ENCODE assay signal across 10 cellular contexts in genomic region chr16:50281391-50282009, GRCh38. TPM values are rescaled to one million over a fixed set of nuclear protein-coding genes. Genes with fewer than 3 reads are reported as not detected.
DNase-seq lines count a peak whose midpoint lies in the region; ATAC-seq and TF ChIP-seq lines count a peak whose summit lies in the region.
"Had no signal": no experiment of that assay in that cellular context is flagged by ENCODE, and none has a peak within 500 bp of the region (broad histone marks: within the 10 kb centered on the region; RNA-seq: fewer than 3 reads in every experiment).

No MANE protein-coding gene starts in this region.

- CTCF ChIA-PET in activated CD4-positive, alpha-beta T cell treated with anti-CD3 and anti-CD28 coated beads for 36 hours (lab: Charles Lee), result interaction anchor here (0.6 to 1.1 kb wide), 3 partner anchors 70 to 127 kb away, joined by 3 read pairs; no protein-coding TSS in a partner anchor

- H3K4me2 ChIP-seq in Loucy (ENCODE audit: low read depth, low read length, poor library complexity, severe bottlenecking), result peak overlapping the region; percentile 84

- peak overlapping the region; percentile 61 for H3K27ac ChIP-seq in left ventricle myocardium inferior (replicated peaks)
- peak overlapping the region; percentile 37 for H3K27ac ChIP-seq in substantia nigra (ENCODE audit: low read depth, low read length, poor library complexity, severe bottlenecking)
- peak overlapping the region in 21 of 59 donors; percentile 8 to 68 (median 33) for H3K27ac ChIP-seq in dorsolateral prefrontal cortex

- H2AFZ ChIP-seq in Loucy (ENCODE audit: low read length), result 0 out of 2 replicates have a peak overlapping the region, but pooled peaks have one; percentile 19

- POLR2A ChIA-PET in activated CD4-positive, alpha-beta T cell treated with anti-CD3 and anti-CD28 coated beads for 36 hours (lab: Charles Lee), result no interaction called here

- peaks cover 35% of the 10 kb centered on the region for H3K36me3 Mint-ChIP-seq in activated CD4-positive, alpha-beta T cell treated with anti-CD3 and anti-CD28 coated beads for 36 hours (ENCODE audit: low read depth)

- H3F3A ChIP-seq in Loucy (ENCODE audit: low read depth), result no peaks in the 10 kb centered on the region; the same call in 1 of the 2 replicates

- no peaks in the 10 kb centered on the region for H3K9me3 Mint-ChIP-seq in activated CD4-positive, alpha-beta T cell treated with anti-CD3 and anti-CD28 coated beads for 36 hours (ENCODE audit: low read depth)

- H3K4me1 ChIP-seq in Loucy (ENCODE audit: insufficient read depth, low read length, poor library complexity, severe bottlenecking) (peaks cover 87% of the 10 kb centered on the region), left ventricle myocardium inferior (peaks cover 29% of the 10 kb centered on the region)

- TF ChIP-seq CTCF in Loucy (conservative IDR thresholded peaks at IDR 0.05; ENCODE audit: low read length) (no peak), left ventricle myocardium inferior (IDR thresholded peaks at IDR 0.05; ENCODE audit: borderline replicate concordance) (no peak), dorsolateral prefrontal cortex (IDR thresholded peaks at IDR 0.05 in 54 of 56, conservative IDR thresholded peaks at IDR 0.05 in 2 of 56; ENCODE audit: low read depth in 1 of 56, partially characterized antibody in 56 of 56) (no peak)

- H3K4me3 Mint-ChIP-seq in activated CD4-positive, alpha-beta T cell treated with anti-CD3 and anti-CD28 coated beads for 36 hours, result peak overlapping the region; percentile 43
- H3K4me3 Mint-ChIP-seq: neural crest cell had no signal

- H3K27me3 ChIP-seq in Loucy (ENCODE audit: insufficient read depth, low read length, poor library complexity, severe bottlenecking), result no peaks in the 10 kb centered on the region
- peaks cover 3% of the 10 kb centered on the region for H3K27me3 ChIP-seq in left ventricle myocardium inferior (ENCODE audit: low read depth)
- no peaks in the 10 kb centered on the region for H3K27me3 ChIP-seq in dorsolateral prefrontal cortex

- H3K9me3 ChIP-seq in Loucy (ENCODE audit: insufficient read depth, low read depth, low read length) (no peaks in the 10 kb centered on the region), left ventricle myocardium inferior (replicated peaks) (peaks cover 13% of the 10 kb centered on the region)

- no peak for ATAC-seq in activated CD4-positive, alpha-beta T cell treated with anti-CD3 and anti-CD28 coated beads for 36 hours
- ATAC-seq: Panc1 had no signal

- no peak overlapping the region for H3K27ac Mint-ChIP-seq in activated CD4-positive, alpha-beta T cell treated with anti-CD3 and anti-CD28 coated beads for 36 hours

- peaks cover 94% of the 10 kb centered on the region for H3K79me2 ChIP-seq in Loucy (ENCODE audit: insufficient read depth, low read length)

- H3K4me3 ChIP-seq in Loucy (ENCODE audit: low read length, poor library complexity, severe bottlenecking) (peak overlapping the region; percentile 69), left ventricle myocardium inferior (peak overlapping the region; percentile 11), dorsolateral prefrontal cortex (peak overlapping the region in 8 of 59 donors; percentile 2 to 20 (median 9))

- intact Hi-C loops in activated CD4-positive, alpha-beta T cell treated with anti-CD3 and anti-CD28 coated beads for 36 hours (cut with DNase I, micrococcal nuclease), result loop anchor here in 1 of 2 experiments (5.0 kb wide), 1 partner anchor 36 kb away; no protein-coding TSS in a partner anchor
- intact Hi-C loops in left ventricle myocardium inferior (cut with micrococcal nuclease), result no loop called here
- intact Hi-C loops in dorsolateral prefrontal cortex (cut with DNase I), result no loop called here

- H3K36me3 ChIP-seq in Loucy (ENCODE audit: insufficient read depth, low read length) (peaks cover 2% of the 10 kb centered on the region; the same call in 1 of the 2 replicates), left ventricle myocardium inferior (no peaks in the 10 kb centered on the region)

- H3K4me1 Mint-ChIP-seq in activated CD4-positive, alpha-beta T cell treated with anti-CD3 and anti-CD28 coated beads for 36 hours, result peaks cover 95% of the 10 kb centered on the region

- peak overlapping the region; percentile 75 for H3K9ac ChIP-seq in Loucy (ENCODE audit: low read depth, low read length, poor library complexity, severe bottlenecking)

- no peaks in the 10 kb centered on the region for H3K9me2 ChIP-seq in Loucy (replicated peaks; ENCODE audit: low read depth, low read length)

- H4K20me1 ChIP-seq in Loucy (ENCODE audit: insufficient read depth, low read length, poor library complexity, severe bottlenecking), result peaks cover 11% of the 10 kb centered on the region

- DNase-seq in activated CD4-positive, alpha-beta T cell treated with anti-CD3 and anti-CD28 coated beads for 36 hours, result no peak
- no peak for DNase-seq in activated CD4-positive, alpha-beta T cell treated with anti-CD3 and anti-CD28 coated beads, Interleukin-2, amount 50 U/mL, for 48 hours
- no peak for DNase-seq in left ventricle myocardium inferior
- no peak for DNase-seq in substantia nigra (lab: John Stamatoyannopoulos, UW)
- no peak for DNase-seq in effector CD8-positive, alpha-beta T cell (lab: John Stamatoyannopoulos, UW)
- no peak for DNase-seq in D341Med (ENCODE audit: low spot score)
- DNase-seq in dorsolateral prefrontal cortex, result no peak

- H3K27me3 Mint-ChIP-seq in activated CD4-positive, alpha-beta T cell treated with anti-CD3 and anti-CD28 coated beads for 36 hours, result no peaks in the 10 kb centered on the region

RNA-seq across cellular contexts. Expression of gene ADCY7, which starts 15.1 kb away (rescaled TPM):
- 10 to 100 TPM; 51.8 to 85.3 TPM for total RNA-seq in activated CD4-positive, alpha-beta T cell treated with anti-CD3 and anti-CD28 coated beads for 36 hours
- total RNA-seq in left ventricle myocardium inferior (9.7 TPM), dorsolateral prefrontal cortex (10 to 100 TPM in 115 of 120 experiments, 1 to 10 TPM in 5; 6.5 to 45.5 (median 17.2) TPM)
